Comparison of ENCODE assay signal across 9 cellular contexts in the genomic region with DNA sequence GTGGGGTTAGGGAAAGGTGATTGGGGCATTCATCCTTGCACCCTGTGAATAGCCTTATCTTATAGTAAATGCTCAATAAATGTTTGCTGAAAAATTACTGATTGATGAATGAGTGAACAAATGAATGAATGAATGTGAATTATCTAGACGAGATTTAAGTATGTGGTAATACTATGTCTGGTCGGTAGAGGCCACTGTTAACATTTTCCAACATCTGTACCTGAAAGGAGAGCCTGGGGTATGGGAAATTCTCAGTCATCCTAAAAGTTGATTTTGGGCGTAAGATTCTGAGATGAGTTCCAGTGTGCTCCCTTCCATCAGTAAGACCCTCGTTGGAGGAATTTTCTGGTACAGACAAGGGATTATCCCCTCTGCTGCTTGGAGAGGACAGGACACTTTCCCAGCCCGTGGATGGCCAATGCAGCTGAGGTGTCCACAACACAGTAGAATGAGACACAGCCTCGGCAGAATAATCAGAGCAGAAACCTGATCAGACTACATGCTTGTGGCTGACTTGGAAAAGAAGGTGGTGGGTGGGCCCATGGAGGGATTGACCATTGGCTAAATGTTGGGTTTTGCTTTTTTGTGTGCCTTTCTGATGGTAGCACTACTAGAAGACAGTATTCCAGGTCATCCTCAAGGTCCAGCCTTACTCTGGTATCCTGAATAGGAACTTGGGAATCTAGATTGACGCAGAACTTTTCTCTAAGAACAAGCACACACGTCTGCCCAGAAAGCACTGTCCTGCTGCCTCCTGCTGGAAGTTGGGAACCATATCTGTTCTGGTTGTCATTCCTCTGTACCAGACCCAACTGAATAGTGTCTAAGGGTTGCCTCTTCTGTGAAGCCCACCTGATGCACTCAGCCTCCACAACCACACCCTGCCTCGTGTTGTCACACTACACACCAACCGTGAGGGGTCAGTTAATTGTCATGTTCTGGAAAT.
DNase-seq lines count a peak whose midpoint lies in the region; ATAC-seq and TF ChIP-seq lines count a peak whose summit lies in the region.
"Had no signal": no experiment of that assay in that cellular context is flagged by ENCODE, and none has a peak within 500 bp of the region (broad histone marks: within the 10 kb centered on the region; RNA-seq: fewer than 3 reads in every experiment).

No MANE protein-coding gene starts in this region.

- POLR2A ChIA-PET in activated CD4-positive, alpha-beta T cell treated with anti-CD3 and anti-CD28 coated beads for 36 hours (lab: Charles Lee): no interaction called here

- no peaks in the 10 kb centered on the region for H3K4me1 Mint-ChIP-seq in mesothelial cell of epicardium
- no peaks in the 10 kb centered on the region for H3K4me1 Mint-ChIP-seq in activated CD4-positive, alpha-beta T cell treated with anti-CD3 and anti-CD28 coated beads for 36 hours

- intact Hi-C loops in activated CD4-positive, alpha-beta T cell treated with anti-CD3 and anti-CD28 coated beads for 36 hours (cut with DNase I, micrococcal nuclease): loop anchor here in 1 of 2 experiments (1.0 to 10.0 kb wide), 4 partner anchors 276 to 591 kb away; no protein-coding TSS in a partner anchor

- H3K4me3 Mint-ChIP-seq in mesothelial cell of epicardium: no peak overlapping the region
- no peak overlapping the region for H3K4me3 Mint-ChIP-seq in activated CD4-positive, alpha-beta T cell treated with anti-CD3 and anti-CD28 coated beads for 36 hours
- H3K4me3 Mint-ChIP-seq: dendritic cell treated with granulocyte-macrophage colony-stimulating factor and Interleukin-4, amounts not matched to agents 40 ng/mL and 50 ng/mL, for 4 days had no signal

- no peak for DNase-seq in AG09309 (ENCODE audit: low read depth)
- DNase-seq in NCI-H345 (lab: John Stamatoyannopoulos, UW): peak; percentile 42
- DNase-seq in coronary artery (ENCODE audit: low spot score): no peak
- DNase-seq in mesothelial cell of epicardium (ENCODE audit: low spot score in 2 of 2, unreplicated experiment in 2 of 2): no peak
- no peak for DNase-seq in activated CD4-positive, alpha-beta T cell treated with anti-CD3 and anti-CD28 coated beads for 36 hours

- peaks cover 82% of the 10 kb centered on the region for H3K27me3 Mint-ChIP-seq in mesothelial cell of epicardium (ENCODE audit: low read depth)
- H3K27me3 Mint-ChIP-seq in activated CD4-positive, alpha-beta T cell treated with anti-CD3 and anti-CD28 coated beads for 36 hours: peaks cover 21% of the 10 kb centered on the region
- H3K27me3 Mint-ChIP-seq: dendritic cell treated with granulocyte-macrophage colony-stimulating factor and Interleukin-4, amounts not matched to agents 40 ng/mL and 50 ng/mL, for 4 days had no signal

- H3K27ac Mint-ChIP-seq in mesothelial cell of epicardium: no peak overlapping the region
- H3K27ac Mint-ChIP-seq in activated CD4-positive, alpha-beta T cell treated with anti-CD3 and anti-CD28 coated beads for 36 hours: no peak overlapping the region
- H3K27ac Mint-ChIP-seq: dendritic cell treated with granulocyte-macrophage colony-stimulating factor and Interleukin-4, amounts not matched to agents 40 ng/mL and 50 ng/mL, for 4 days had no signal

- ATAC-seq in GM18909 (IDR thresholded peaks at IDR 0.05; ENCODE audit: poor library complexity, unreplicated experiment): peak; percentile 50
- no peak for ATAC-seq in GM21447 (IDR thresholded peaks at IDR 0.05; ENCODE audit: unreplicated experiment)
- no peak for ATAC-seq in HG03139 (IDR thresholded peaks at IDR 0.05; ENCODE audit: unreplicated experiment)
- ATAC-seq in activated CD4-positive, alpha-beta T cell treated with anti-CD3 and anti-CD28 coated beads for 36 hours: no peak

- TF ChIP-seq CTCF in AG09309 (IDR thresholded peaks at IDR 0.05; ENCODE audit: control insufficient read depth, insufficient read depth, low read depth, low read length, missing control alignments) (peak; percentile 34), coronary artery (IDR thresholded peaks at IDR 0.05) (peak; percentile 55), mesothelial cell of epicardium (IDR thresholded peaks at IDR 0.05; ENCODE audit: unreplicated experiment) (peak; percentile 73)

- H3K9me3 Mint-ChIP-seq in mesothelial cell of epicardium: no peaks in the 10 kb centered on the region
- no peaks in the 10 kb centered on the region for H3K9me3 Mint-ChIP-seq in activated CD4-positive, alpha-beta T cell treated with anti-CD3 and anti-CD28 coated beads for 36 hours (ENCODE audit: low read depth)
- H3K9me3 Mint-ChIP-seq: dendritic cell treated with granulocyte-macrophage colony-stimulating factor and Interleukin-4, amounts not matched to agents 40 ng/mL and 50 ng/mL, for 4 days had no signal

- H3K4me3 ChIP-seq in AG09309 (ENCODE audit: control insufficient read depth, low read depth, low read length) (no peak overlapping the region), coronary artery (no peak overlapping the region)

- H3K36me3 Mint-ChIP-seq in mesothelial cell of epicardium: no peaks in the 10 kb centered on the region
- no peaks in the 10 kb centered on the region for H3K36me3 Mint-ChIP-seq in activated CD4-positive, alpha-beta T cell treated with anti-CD3 and anti-CD28 coated beads for 36 hours (ENCODE audit: low read depth)

- no peak overlapping the region for H3K27ac ChIP-seq in coronary artery

- CTCF ChIA-PET in activated CD4-positive, alpha-beta T cell treated with anti-CD3 and anti-CD28 coated beads for 36 hours (lab: Charles Lee): interaction anchor here (0.7 to 1.0 kb wide), 3 partner anchors 24 to 1210 kb away, joined by 3 read pairs; no protein-coding TSS in a partner anchor
